Comparison of ENCODE assay signal across 8 cellular contexts in genomic region chr1:208132287-208132882, GRCh38.
DNase-seq lines count a peak whose midpoint lies in the region; ATAC-seq and TF ChIP-seq lines count a peak whose summit lies in the region.

No MANE protein-coding gene starts in this region.

- no peaks in the 10 kb centered on the region for H3K9me3 Mint-ChIP-seq in stimulated activated naive CD8-positive, alpha-beta T cell treated with anti-CD3 and anti-CD28 coated beads, Interleukin-15, amount 100 ng/mL, for 72 hours

- peak; percentile 98 for TF ChIP-seq CTCF in epithelial cell of proximal tubule (conservative IDR thresholded peaks at IDR 0.05; ENCODE audit: low read depth, low read length)

- H3K4me3 Mint-ChIP-seq in stimulated activated naive CD8-positive, alpha-beta T cell treated with anti-CD3 and anti-CD28 coated beads, Interleukin-15, amount 100 ng/mL, for 72 hours, result peak overlapping the region in 1 of 2 donors; percentile 34

- no peak overlapping the region for H3K4me3 ChIP-seq in epithelial cell of proximal tubule (ENCODE audit: low read depth, low read length)

- peaks cover 18% of the 10 kb centered on the region for H3K27me3 Mint-ChIP-seq in stimulated activated naive CD8-positive, alpha-beta T cell treated with anti-CD3 and anti-CD28 coated beads, Interleukin-15, amount 100 ng/mL, for 72 hours

- DNase-seq in CD1c-positive myeloid dendritic cell (ENCODE audit: extremely low spot score), result peak; percentile 72
- DNase-seq in NCI-H526 treated with DMSO at 0.1 percent for 48 hours (lab: John Stamatoyannopoulos, UW), result peak; percentile 15
- peak in 2 of 3 experiments; percentile 23 to 33 for DNase-seq in activated CD8-positive, alpha-beta memory T cell treated with anti-CD3 and anti-CD28 coated beads for 48 hours (ENCODE audit: low read depth in 2 of 3, low spot score in 2 of 3)
- DNase-seq in epithelial cell of proximal tubule (ENCODE audit: low read depth), result peak; percentile 4
- DNase-seq in mucosa of gallbladder (ENCODE audit: low spot score), result peak; percentile 78
- DNase-seq in stimulated activated naive CD8-positive, alpha-beta T cell treated with anti-CD3 and anti-CD28 coated beads, Interleukin-15, amount 100 ng/mL, for 72 hours, result peak; percentile 46 to 60

- no peak overlapping the region for H3K27ac Mint-ChIP-seq in stimulated activated naive CD8-positive, alpha-beta T cell treated with anti-CD3 and anti-CD28 coated beads, Interleukin-15, amount 100 ng/mL, for 72 hours

- ATAC-seq in GM19043 (IDR thresholded peaks at IDR 0.05; ENCODE audit: low read depth, unreplicated experiment), result peak; percentile 93
- peak; percentile 94 for ATAC-seq in HG03342 (IDR thresholded peaks at IDR 0.05; ENCODE audit: unreplicated experiment)
- ATAC-seq in stimulated activated naive CD8-positive, alpha-beta T cell treated with anti-CD3 and anti-CD28 coated beads, Interleukin-15, amount 100 ng/mL, for 72 hours, result peak; percentile 89

- H3K4me1 Mint-ChIP-seq in stimulated activated naive CD8-positive, alpha-beta T cell treated with anti-CD3 and anti-CD28 coated beads, Interleukin-15, amount 100 ng/mL, for 72 hours, result peaks cover 8% of the 10 kb centered on the region

Comparison
In these comparisons a context has a peak if more than half of its experiments do, and no peak if none do; other contexts are left out.
1. DNase-seq: peak in every context shown above with its lines; median percentile 78 in mucosa of gallbladder; 72 in CD1c-positive myeloid dendritic cell; 53 in stimulated activated naive CD8-positive, alpha-beta T cell treated with anti-CD3 and anti-CD28 coated beads, Interleukin-15, amount 100 ng/mL, for 72 hours; 28 in activated CD8-positive, alpha-beta memory T cell treated with anti-CD3 and anti-CD28 coated beads for 48 hours; 15 in NCI-H526 treated with DMSO at 0.1 percent for 48 hours; 4 in epithelial cell of proximal tubule.